In genomic region chr22:28429711-28430110, GRCh38 we compare ENCODE assay signal across 28 cellular contexts.
"Had no signal": no experiment of that assay in that cellular context is flagged by ENCODE, and none has a peak within 500 bp of the region (broad histone marks: within the 10 kb centered on the region; RNA-seq: fewer than 3 reads in every experiment).

No MANE protein-coding gene starts in this region.

- H3K4me3 Mint-ChIP-seq: activated naive CD4-positive, alpha-beta T cell treated with anti-CD3 and anti-CD28 coated beads, Interleukin-2, amount 10 ng/mL, durations not matched to agents 7 days and 5 days; activated naive CD8-positive, alpha-beta T cell treated with anti-CD3 and anti-CD28 coated beads, Interleukin-2, amount 10 ng/mL, durations not matched to agents 7 days and 5 days; activated T-cell treated with anti-CD3 and anti-CD28 coated beads, Interleukin-2, amount 50 U/mL, for 24 hours; natural killer cell treated with Interleukin-12 subunit alpha and Interleukin-12 subunit beta and Interleukin-15 and Interleukin-18, amount 100 ng/mL, for 72 hours; T-helper 17 cell had no signal

- H3K4me1 Mint-ChIP-seq: activated naive CD4-positive, alpha-beta T cell treated with anti-CD3 and anti-CD28 coated beads, Interleukin-2, amount 10 ng/mL, durations not matched to agents 7 days and 5 days; activated naive CD8-positive, alpha-beta T cell treated with anti-CD3 and anti-CD28 coated beads, Interleukin-2, amount 10 ng/mL, durations not matched to agents 7 days and 5 days; T-helper 17 cell had no signal

- ATAC-seq: activated CD4-positive, CD25-positive, alpha-beta regulatory T cell treated with anti-CD3 and anti-CD28 coated beads, Interleukin-2, amount 50 U/mL, for 24 hours; body of pancreas; gastroesophageal sphincter; left cardiac atrium; left ventricle myocardium superior; mucosa of descending colon; natural killer cell treated with Interleukin-12 subunit alpha and Interleukin-12 subunit beta and Interleukin-15 and Interleukin-18, amount 100 ng/mL, for 72 hours; pancreas; T-helper 17 cell; upper lobe of right lung had no signal

- DNase-seq: activated CD4-positive, alpha-beta T cell treated with anti-CD3 and anti-CD28 coated beads for 48 hours; activated CD4-positive, alpha-beta T cell treated with anti-CD3 and anti-CD28 coated beads, Interleukin-2, amount 50 U/mL, for 48 hours; activated CD8-positive, alpha-beta memory T cell treated with anti-CD3 and anti-CD28 coated beads for 24 hours; activated gamma-delta T cell; activated naive CD4-positive, alpha-beta T cell treated with anti-CD3 and anti-CD28 coated beads, Interleukin-2, amount 10 ng/mL, durations not matched to agents 7 days and 5 days; activated naive CD8-positive, alpha-beta T cell treated with anti-CD3 and anti-CD28 coated beads, Interleukin-2, amount 10 ng/mL, durations not matched to agents 7 days and 5 days; activated T-cell treated with anti-CD3 and anti-CD28 coated beads, Interleukin-2, amount 50 U/mL, for 24 hours; body of pancreas; dorsolateral prefrontal cortex; effector memory CD4-positive, alpha-beta T cell; hippocampal formation; left cardiac atrium; left ventricle myocardium superior; mucosa of descending colon; pancreas; retina; sigmoid colon; stimulated activated CD4-positive, alpha-beta T cell treated with anti-CD3 and anti-CD28 coated beads, Interleukin-15, amount 100 ng/mL, for 24 hours; stimulated activated CD4-positive, alpha-beta T cell treated with anti-CD3 and anti-CD28 coated beads, Interleukin-2, amount 100 ng/mL, for 24 hours; stimulated activated naive CD4-positive, alpha-beta T cell; T-helper 17 cell; T1000; tibial artery; upper lobe of right lung; WERI-Rb-1 had no signal

- H3K27ac Mint-ChIP-seq: activated naive CD4-positive, alpha-beta T cell treated with anti-CD3 and anti-CD28 coated beads, Interleukin-2, amount 10 ng/mL, durations not matched to agents 7 days and 5 days; activated naive CD8-positive, alpha-beta T cell treated with anti-CD3 and anti-CD28 coated beads, Interleukin-2, amount 10 ng/mL, durations not matched to agents 7 days and 5 days; activated T-cell treated with anti-CD3 and anti-CD28 coated beads, Interleukin-2, amount 50 U/mL, for 24 hours; natural killer cell treated with Interleukin-12 subunit alpha and Interleukin-12 subunit beta and Interleukin-15 and Interleukin-18, amount 100 ng/mL, for 72 hours; T-helper 17 cell had no signal

- H3K36me3 Mint-ChIP-seq: activated naive CD4-positive, alpha-beta T cell treated with anti-CD3 and anti-CD28 coated beads, Interleukin-2, amount 10 ng/mL, durations not matched to agents 7 days and 5 days; activated naive CD8-positive, alpha-beta T cell treated with anti-CD3 and anti-CD28 coated beads, Interleukin-2, amount 10 ng/mL, durations not matched to agents 7 days and 5 days; natural killer cell treated with Interleukin-12 subunit alpha and Interleukin-12 subunit beta and Interleukin-15 and Interleukin-18, amount 100 ng/mL, for 72 hours had no signal

- H3K9me3 Mint-ChIP-seq: activated naive CD4-positive, alpha-beta T cell treated with anti-CD3 and anti-CD28 coated beads, Interleukin-2, amount 10 ng/mL, durations not matched to agents 7 days and 5 days; activated naive CD8-positive, alpha-beta T cell treated with anti-CD3 and anti-CD28 coated beads, Interleukin-2, amount 10 ng/mL, durations not matched to agents 7 days and 5 days; activated T-cell treated with anti-CD3 and anti-CD28 coated beads, Interleukin-2, amount 50 U/mL, for 24 hours; natural killer cell treated with Interleukin-12 subunit alpha and Interleukin-12 subunit beta and Interleukin-15 and Interleukin-18, amount 100 ng/mL, for 72 hours had no signal
